Comparison of ENCODE assay signal across 13 cellular contexts in genomic region chr1:14350197-14350596, GRCh38.
"Had no signal": no experiment of that assay in that cellular context is flagged by ENCODE, and none has a peak within 500 bp of the region (broad histone marks: within the 10 kb centered on the region; RNA-seq: fewer than 3 reads in every experiment).

No MANE protein-coding gene starts in this region.

- H3K27me3 ChIP-seq: esophagus muscularis mucosa, ovary, right atrium auricular region, upper lobe of left lung had no signal

- H3K27ac ChIP-seq: epithelial cell of prostate, esophagus muscularis mucosa, ovary, right atrium auricular region, upper lobe of left lung had no signal

- H3K4me1 ChIP-seq: esophagus muscularis mucosa, right atrium auricular region, upper lobe of left lung had no signal

- H3K9me3 ChIP-seq: ovary, right atrium auricular region, upper lobe of left lung had no signal

- H3K36me3 ChIP-seq: esophagus muscularis mucosa, ovary, right atrium auricular region, upper lobe of left lung had no signal

- H3K4me3 ChIP-seq: esophagus muscularis mucosa, ovary, right atrium auricular region, upper lobe of left lung had no signal

- DNase-seq: effector memory CD8-positive, alpha-beta T cell; islet precursor cell; mammary epithelial cell; natural killer cell; ovary; small intestine; stimulated activated CD4-positive, alpha-beta T cell treated with anti-CD3 and anti-CD28 coated beads, Interleukin-12 subunit alpha, Interleukin-12 subunit beta, amount 100 ng/mL, for 4 hours; stimulated activated naive CD4-positive, alpha-beta T cell treated with Interleukin-2 at 50 U/mL for 16 hours; upper lobe of left lung had no signal

- ATAC-seq: effector memory CD8-positive, alpha-beta T cell; left lobe of liver; natural killer cell had no signal
